In genomic region chrX:23959781-23960180, GRCh38 we compare ENCODE assay signal across 20 cellular contexts. TPM values are rescaled to one million over a fixed set of nuclear protein-coding genes. Genes with fewer than 3 reads are reported as not detected.
DNase-seq lines count a peak whose midpoint lies in the region; ATAC-seq and TF ChIP-seq lines count a peak whose summit lies in the region.
"Had no signal": no experiment of that assay in that cellular context is flagged by ENCODE, and none has a peak within 500 bp of the region (broad histone marks: within the 10 kb centered on the region; RNA-seq: fewer than 3 reads in every experiment).

No MANE protein-coding gene starts in this region.

- H3K27ac Mint-ChIP-seq in WTC11 = no peak overlapping the region
- H3K27ac Mint-ChIP-seq: naive B cell had no signal

- CTCF ChIA-PET in WTC11 (lab: Charles Lee) = no interaction called here

- peak; percentile 10 for DNase-seq in DND-41
- DNase-seq in WTC11 (ENCODE audit: low spot score) = no peak
- peak; percentile 0 for DNase-seq in globus pallidus (ENCODE audit: low spot score)
- no peak for DNase-seq in T1000 (lab: John Stamatoyannopoulos, UW)
- no peak for DNase-seq in NCI-H2227 treated with DMSO at 0.1 percent for 48 hours (lab: John Stamatoyannopoulos, UW)
- DNase-seq: activated effector memory CD4-positive, alpha-beta T cell treated with Interleukin-2 at 50 U/mL for 16 hours; naive B cell; NCI-H1092 treated with DMSO at 0.1 percent for 48 hours; PC-9; psoas muscle; stimulated activated CD4-positive, alpha-beta T cell treated with anti-CD3 and anti-CD28 coated beads, Interleukin-12 subunit alpha, Interleukin-12 subunit beta, amount 100 ng/mL, for 4 hours; SW 1271; testis had no signal

- no peaks in the 10 kb centered on the region for H3K9me3 Mint-ChIP-seq in WTC11

- H3K27ac ChIP-seq in DND-41 (ENCODE audit: low read length) = no peak overlapping the region
- peak overlapping the region; percentile 56 for H3K27ac ChIP-seq in KOPT-K1 (ENCODE audit: low read depth, low read length, poor library complexity, severe bottlenecking)
- H3K27ac ChIP-seq: BLaER1 treated with 17β-estradiol and CSF1 and Interleukin-3, amounts not matched to agents 10 nM and 100 nM; PC-9; psoas muscle; testis had no signal

- H3K9ac ChIP-seq in DND-41 (ENCODE audit: low read depth, low read length) = no peak overlapping the region
- H3K9ac ChIP-seq: BLaER1 treated with 17β-estradiol and CSF1 and Interleukin-3, amounts not matched to agents 10 nM and 100 nM had no signal

- peaks cover under 1% of the 10 kb centered on the region; the same call in 1 of the 2 replicates for H3K4me1 ChIP-seq in DND-41 (ENCODE audit: insufficient read depth, low read length)
- H3K4me1 ChIP-seq: BLaER1 treated with 17β-estradiol and CSF1 and Interleukin-3, amounts not matched to agents 10 nM and 100 nM; psoas muscle; testis had no signal

- H3K27me3 Mint-ChIP-seq in WTC11 (ENCODE audit: low read depth) = no peaks in the 10 kb centered on the region
- H3K27me3 Mint-ChIP-seq: naive B cell had no signal

- H2AFZ ChIP-seq in DND-41 (ENCODE audit: low read depth, low read length) = no peak overlapping the region
- H2AFZ ChIP-seq: PC-9 had no signal

- H3K4me2 ChIP-seq in DND-41 (ENCODE audit: insufficient read depth, low read length) = no peak overlapping the region
- H3K4me2 ChIP-seq: BLaER1 treated with 17β-estradiol and CSF1 and Interleukin-3, amounts not matched to agents 10 nM and 100 nM; PC-9 had no signal

- H3K9me3 ChIP-seq in DND-41 (ENCODE audit: insufficient read depth, low read length, severe bottlenecking) (no peaks in the 10 kb centered on the region), KOPT-K1 (ENCODE audit: insufficient read depth, low read length, poor library complexity, severe bottlenecking) (no peaks in the 10 kb centered on the region)
- H3K9me3 ChIP-seq: psoas muscle, testis had no signal

- no peaks in the 10 kb centered on the region for H3K79me2 ChIP-seq in DND-41 (ENCODE audit: insufficient read depth, low read length)

- H3K4me3 ChIP-seq in DND-41 (ENCODE audit: low read depth in 1 of 2, low read length in 2 of 2) = no peak overlapping the region
- H3K4me3 ChIP-seq: BLaER1 treated with 17β-estradiol and CSF1 and Interleukin-3, amounts not matched to agents 10 nM and 100 nM; PC-9; psoas muscle; testis had no signal

- H3K4me1 Mint-ChIP-seq in WTC11 = peaks cover 8% of the 10 kb centered on the region
- H3K4me1 Mint-ChIP-seq: naive B cell had no signal

- ATAC-seq in DND-41 (ENCODE audit: insufficient read depth, low read depth) (peak; percentile 63), WTC11 (peak; percentile 76), GM18867 (IDR thresholded peaks at IDR 0.05; ENCODE audit: unreplicated experiment) (no peak)
- ATAC-seq: activated CD4-positive, CD25-positive, alpha-beta regulatory T cell treated with anti-CD3 and anti-CD28 coated beads, Interleukin-2, amount 50 U/mL, for 24 hours; psoas muscle had no signal

- H3K36me3 ChIP-seq in DND-41 (ENCODE audit: insufficient read depth, low read length) (no peaks in the 10 kb centered on the region), KOPT-K1 (ENCODE audit: insufficient read depth, low read length) (no peaks in the 10 kb centered on the region)
- H3K36me3 ChIP-seq: BLaER1 treated with 17β-estradiol and CSF1 and Interleukin-3, amounts not matched to agents 10 nM and 100 nM had no signal

- POLR2A ChIA-PET in WTC11 (lab: Charles Lee) = no interaction called here

- H3K27me3 ChIP-seq in DND-41 (ENCODE audit: insufficient read depth, low read length, poor library complexity) = no peaks in the 10 kb centered on the region
- H3K27me3 ChIP-seq: BLaER1 treated with 17β-estradiol and CSF1 and Interleukin-3, amounts not matched to agents 10 nM and 100 nM; testis had no signal

- no peaks in the 10 kb centered on the region for H4K20me1 ChIP-seq in DND-41 (ENCODE audit: insufficient read depth, low read length)
- H4K20me1 ChIP-seq: BLaER1 treated with 17β-estradiol and CSF1 and Interleukin-3, amounts not matched to agents 10 nM and 100 nM had no signal

- no peak for TF ChIP-seq CTCF in DND-41 (IDR thresholded peaks at IDR 0.05; ENCODE audit: borderline replicate concordance, extremely low read depth, low read length, poor library complexity, severe bottlenecking)
- no peak for TF ChIP-seq CTCF in WTC11 (IDR thresholded peaks at IDR 0.05)

- H3K4me3 Mint-ChIP-seq in WTC11 = no peak overlapping the region
- H3K4me3 Mint-ChIP-seq: naive B cell had no signal

- no peaks in the 10 kb centered on the region for H3K36me3 Mint-ChIP-seq in WTC11
- H3K36me3 Mint-ChIP-seq: naive B cell had no signal

TF ChIP-seq in WTC11, 78 proteins besides CTCF, POLR2A, EP300 and RAD21:
- no peak for TF ChIP-seq ZNF416 (CRISPR knock-in tag; IDR thresholded peaks at IDR 0.05)
- no peak for TF ChIP-seq JAZF1 (CRISPR knock-in tag; IDR thresholded peaks at IDR 0.05)
- no peak for TF ChIP-seq RORB (CRISPR knock-in tag; IDR thresholded peaks at IDR 0.05)
- TF ChIP-seq NR3C1 (CRISPR knock-in tag; conservative IDR thresholded peaks at IDR 0.05; ENCODE audit: low read depth) = no peak
- no peak for TF ChIP-seq NFATC4 (CRISPR knock-in tag; IDR thresholded peaks at IDR 0.05)
- TF ChIP-seq USF1 (CRISPR knock-in tag; IDR thresholded peaks at IDR 0.05) = no peak

RNA-seq across cellular contexts. Expression of gene CXorf58, which starts 52.0 kb away (rescaled TPM):
- total RNA-seq in WTC11 (2021) = 0.27 TPM in 1 of 3 replicates, not detected in the others
- total RNA-seq: Daoy, fibroblast of villous mesenchyme, HT1080 had no signal

RNA-seq across cellular contexts. Expression of gene APOO, which starts 52.0 kb away (rescaled TPM):
- 41.6 to 55.5 TPM (median 46.9 TPM) in 3 replicates for total RNA-seq in WTC11 (2021)

Comparison
In these comparisons a context has a peak if more than half of its experiments do, and no peak if none do; other contexts are left out.
1. DNase-seq: peak in DND-41 (single experiment) and globus pallidus (single experiment); none in WTC11 (single experiment), T1000 (single experiment) and NCI-H2227 treated with DMSO at 0.1 percent for 48 hours (single experiment).